Comparison of ENCODE assay signal across 15 cellular contexts in the genomic region with DNA sequence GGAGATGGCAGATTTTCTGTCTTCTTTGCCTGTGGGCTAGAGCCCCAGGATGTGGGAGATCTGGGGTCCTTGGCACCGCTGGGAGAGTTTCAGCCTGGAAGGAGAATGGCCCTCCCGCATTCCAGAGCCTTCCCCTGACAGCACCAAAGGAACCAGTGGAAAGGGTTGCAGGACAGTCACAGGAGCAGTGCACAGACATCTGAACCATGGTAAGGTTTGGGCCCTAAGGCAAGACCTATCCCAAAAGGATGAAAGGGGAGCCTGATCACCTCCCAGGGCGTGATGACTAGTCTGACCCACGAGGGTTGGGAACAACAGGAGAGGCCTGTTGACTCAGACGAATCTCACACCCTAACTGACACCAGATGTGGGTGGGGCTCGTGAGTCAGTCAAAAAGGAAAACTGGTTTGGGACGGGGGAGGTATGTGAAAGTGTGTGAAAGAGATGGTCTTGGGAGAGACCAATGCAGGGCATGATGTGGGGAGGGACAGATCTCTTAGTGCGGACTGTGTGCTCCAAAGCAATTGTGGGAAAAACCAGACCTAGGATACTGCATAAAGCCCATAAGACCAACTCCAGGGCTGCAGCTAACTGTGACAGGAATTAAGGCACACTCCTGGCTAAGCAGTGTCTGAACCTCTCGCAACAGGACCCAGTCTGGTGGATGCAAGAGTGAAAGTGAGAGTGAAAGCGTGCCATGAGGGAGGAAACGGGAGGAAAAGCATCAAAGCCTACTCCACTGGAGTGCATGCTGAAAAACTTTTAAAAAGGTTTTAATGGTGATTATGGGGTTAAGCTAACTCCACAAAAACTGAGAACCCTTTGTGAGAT.
DNase-seq lines count a peak whose midpoint lies in the region; ATAC-seq and FAIRE-seq lines count a peak whose summit lies in the region.
"Had no signal": no experiment of that assay in that cellular context is flagged by ENCODE, and none has a peak within 500 bp of the region (broad histone marks: within the 10 kb centered on the region; RNA-seq: fewer than 3 reads in every experiment).

No MANE protein-coding gene starts in this region.

- no peaks in the 10 kb centered on the region for H3K4me1 Mint-ChIP-seq in stimulated activated naive CD8-positive, alpha-beta T cell treated with anti-CD3 and anti-CD28 coated beads, Interleukin-15, amount 100 ng/mL, for 72 hours
- H3K4me1 Mint-ChIP-seq: activated naive CD4-positive, alpha-beta T cell treated with anti-CD3 and anti-CD28 coated beads, Interleukin-2, amount 50 U/mL, for 24 hours; B cell had no signal

- FAIRE-seq in urothelium cell line (lab: Jason Lieb, UNC), result peak; percentile 79
- FAIRE-seq: GM18507, pancreas had no signal

- H3K4me3 Mint-ChIP-seq in stimulated activated naive CD8-positive, alpha-beta T cell treated with anti-CD3 and anti-CD28 coated beads, Interleukin-15, amount 100 ng/mL, for 72 hours, result no peak overlapping the region
- H3K4me3 Mint-ChIP-seq: activated CD8-positive, alpha-beta T cell treated with anti-CD3 and anti-CD28 coated beads for 36 hours; activated naive CD4-positive, alpha-beta T cell treated with anti-CD3 and anti-CD28 coated beads, Interleukin-2, amount 50 U/mL, for 24 hours; B cell; T-helper 1 cell treated with Interleukin-12 subunit alpha and Interleukin-12 subunit beta and Interleukin-4 antibody, amounts not matched to agents 30 μg/mL and 1 μg/mL, for 36 hours had no signal

- peak; percentile 59 for ATAC-seq in stimulated activated naive CD8-positive, alpha-beta T cell treated with anti-CD3 and anti-CD28 coated beads, Interleukin-15, Interleukin-2, amounts not matched to agents 100 U/mL and 50 U/mL, for 24 hours
- no peak for ATAC-seq in stimulated activated naive CD8-positive, alpha-beta T cell treated with anti-CD3 and anti-CD28 coated beads, Interleukin-15, amount 100 ng/mL, for 72 hours
- ATAC-seq in GM21515 (IDR thresholded peaks at IDR 0.05; ENCODE audit: unreplicated experiment) (no peak), GM21529 (IDR thresholded peaks at IDR 0.05; ENCODE audit: unreplicated experiment) (no peak)
- ATAC-seq: activated CD8-positive, alpha-beta T cell treated with anti-CD3 and anti-CD28 coated beads for 36 hours; pancreas had no signal

- H3K27ac ChIP-seq in epithelial cell of prostate, result no peak overlapping the region
- H3K27ac ChIP-seq: pancreas had no signal

- peak; percentile 7 for DNase-seq in stimulated activated naive CD8-positive, alpha-beta T cell treated with anti-CD3 and anti-CD28 coated beads, Interleukin-15, Interleukin-2, amounts not matched to agents 100 U/mL and 50 U/mL, for 24 hours
- DNase-seq in stimulated activated naive CD8-positive, alpha-beta T cell treated with anti-CD3 and anti-CD28 coated beads, Interleukin-15, amount 100 ng/mL, for 72 hours, result no peak
- DNase-seq in NCI-H226, result peak; percentile 38
- peak; percentile 87 for DNase-seq in epithelial cell of prostate (ENCODE audit: low read depth, low spot score)
- DNase-seq in urothelium cell line (ENCODE audit: low spot score), result peak; percentile 54
- no peak for DNase-seq in activated effector memory CD4-positive, alpha-beta T cell treated with Interleukin-2 at 50 U/mL for 16 hours
- DNase-seq: activated CD8-positive, alpha-beta T cell treated with anti-CD3 and anti-CD28 coated beads for 36 hours; NCI-H2171; pancreas had no signal

- no peaks in the 10 kb centered on the region for H3K9me3 Mint-ChIP-seq in stimulated activated naive CD8-positive, alpha-beta T cell treated with anti-CD3 and anti-CD28 coated beads, Interleukin-15, amount 100 ng/mL, for 72 hours
- H3K9me3 Mint-ChIP-seq: activated CD8-positive, alpha-beta T cell treated with anti-CD3 and anti-CD28 coated beads for 36 hours; activated naive CD4-positive, alpha-beta T cell treated with anti-CD3 and anti-CD28 coated beads, Interleukin-2, amount 50 U/mL, for 24 hours; T-helper 1 cell treated with Interleukin-12 subunit alpha and Interleukin-12 subunit beta and Interleukin-4 antibody, amounts not matched to agents 30 μg/mL and 1 μg/mL, for 36 hours had no signal

- H3K27me3 Mint-ChIP-seq in stimulated activated naive CD8-positive, alpha-beta T cell treated with anti-CD3 and anti-CD28 coated beads, Interleukin-15, amount 100 ng/mL, for 72 hours, result peaks cover 8% of the 10 kb centered on the region

- H3K27ac Mint-ChIP-seq in stimulated activated naive CD8-positive, alpha-beta T cell treated with anti-CD3 and anti-CD28 coated beads, Interleukin-15, amount 100 ng/mL, for 72 hours, result no peak overlapping the region
- H3K27ac Mint-ChIP-seq: activated CD8-positive, alpha-beta T cell treated with anti-CD3 and anti-CD28 coated beads for 36 hours; B cell; T-helper 1 cell treated with Interleukin-12 subunit alpha and Interleukin-12 subunit beta and Interleukin-4 antibody, amounts not matched to agents 30 μg/mL and 1 μg/mL, for 36 hours had no signal

Comparison
In these comparisons a context has a peak if more than half of its experiments do, and no peak if none do; other contexts are left out.
1. DNase-seq: peak in stimulated activated naive CD8-positive, alpha-beta T cell treated with anti-CD3 and anti-CD28 coated beads, Interleukin-15, Interleukin-2, amounts not matched to agents 100 U/mL and 50 U/mL, for 24 hours (single experiment), NCI-H226 (single experiment), epithelial cell of prostate (single experiment) and urothelium cell line (single experiment); none in stimulated activated naive CD8-positive, alpha-beta T cell treated with anti-CD3 and anti-CD28 coated beads, Interleukin-15, amount 100 ng/mL, for 72 hours (0 of 2) and activated effector memory CD4-positive, alpha-beta T cell treated with Interleukin-2 at 50 U/mL for 16 hours (single experiment).